In the genomic region with DNA sequence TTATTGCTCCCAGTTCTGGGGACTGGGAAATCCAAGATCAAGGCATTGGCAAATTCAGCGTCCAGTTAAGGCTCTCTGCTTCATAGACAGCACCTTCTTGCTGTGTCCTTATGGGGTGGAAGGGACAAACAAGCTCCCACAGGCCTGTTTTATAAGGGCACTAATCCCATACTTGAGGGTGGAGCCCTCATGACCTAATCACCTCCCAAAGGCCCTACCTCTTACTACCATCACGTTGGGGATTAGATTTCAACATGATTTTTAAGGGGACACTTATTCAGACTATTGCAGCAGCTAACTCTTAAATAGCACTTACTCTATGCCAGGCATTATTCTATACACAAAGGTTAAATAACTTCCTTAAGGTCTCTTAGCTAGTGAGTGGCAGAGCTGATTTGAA, we compare ENCODE assay signal across 14 cellular contexts.
"Had no signal": no experiment of that assay in that cellular context is flagged by ENCODE, and none has a peak within 500 bp of the region (broad histone marks: within the 10 kb centered on the region; RNA-seq: fewer than 3 reads in every experiment).

No MANE protein-coding gene starts in this region.

- H3K27me3 ChIP-seq: esophagus muscularis mucosa, gastroesophageal sphincter, hepatocyte, neutrophil, right atrium auricular region had no signal

- H3K9me3 ChIP-seq: esophagus muscularis mucosa, gastroesophageal sphincter, mucosa of descending colon, neutrophil, right atrium auricular region had no signal

- ATAC-seq: gastroesophageal sphincter; naive thymus-derived CD8-positive, alpha-beta T cell had no signal

- H3K36me3 ChIP-seq: esophagus muscularis mucosa, gastroesophageal sphincter, neutrophil, right atrium auricular region had no signal

- H3K27ac ChIP-seq: esophagus muscularis mucosa, gastroesophageal sphincter, hepatocyte, neutrophil, right atrium auricular region had no signal

- H3K4me3 ChIP-seq: esophagus muscularis mucosa, gastroesophageal sphincter, hepatocyte, mucosa of descending colon, right atrium auricular region, smooth muscle cell had no signal

- DNase-seq: effector memory CD4-positive, alpha-beta T cell; glutamatergic neuron; mammary epithelial cell; naive thymus-derived CD8-positive, alpha-beta T cell; stimulated activated CD4-positive, alpha-beta T cell treated with anti-CD3 and anti-CD28 coated beads, Interleukin-2, amount 100 ng/mL, for 48 hours; stimulated activated naive CD4-positive, alpha-beta T cell treated with Interleukin-2 at 50 U/mL for 16 hours; trophoblast cell had no signal
